10 cellular contexts compared by ENCODE assay signal in the genomic region with DNA sequence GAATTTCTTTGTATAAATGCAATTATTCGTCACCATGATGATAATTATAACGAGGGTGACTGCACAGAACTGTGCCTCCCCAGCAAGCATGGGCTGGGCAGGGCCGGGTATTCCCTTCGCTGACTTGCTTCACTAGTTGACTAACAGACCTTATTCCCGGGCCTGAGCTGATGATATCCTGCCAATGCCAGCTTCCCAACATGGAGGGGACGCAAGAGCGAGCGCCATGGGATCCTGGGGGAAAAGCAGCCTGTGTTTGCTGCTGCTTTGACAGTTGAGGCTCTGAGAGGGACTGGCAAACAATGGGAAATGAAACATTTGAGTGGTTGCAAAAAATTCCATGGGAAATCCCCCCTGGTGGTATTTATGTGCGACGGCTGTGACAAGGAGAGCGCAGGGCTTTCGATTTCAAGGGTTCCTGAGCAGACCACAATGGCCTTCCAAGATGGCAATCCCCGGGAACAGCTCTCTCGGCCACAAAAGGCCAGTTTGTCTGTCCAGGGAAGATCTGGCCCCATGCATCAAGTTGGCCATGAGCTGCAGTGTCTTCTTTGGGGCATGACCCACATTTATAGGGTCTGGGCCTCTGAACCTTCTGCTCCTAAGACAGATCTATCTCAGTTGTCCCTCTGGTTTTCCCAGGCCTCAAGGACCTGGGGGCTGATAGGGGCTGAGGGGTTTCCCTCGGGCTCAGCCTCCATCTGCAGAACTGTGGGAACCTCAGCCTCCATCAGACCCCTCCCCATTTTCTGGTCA. TPM values are rescaled to one million over a fixed set of nuclear protein-coding genes. Genes with fewer than 3 reads are reported as not detected.
A peak's percentile ranks its signal among the peaks of the same experiment; 100 is the strongest.
DNase-seq lines count a peak whose midpoint lies in the region; ATAC-seq, FAIRE-seq and TF ChIP-seq lines count a peak whose summit lies in the region.
"Had no signal": no experiment of that assay in that cellular context is flagged by ENCODE, and none has a peak within 500 bp of the region (broad histone marks: within the 10 kb centered on the region; RNA-seq: fewer than 3 reads in every experiment).

No MANE protein-coding gene starts in this region.

- H3K4me1 ChIP-seq in psoas muscle = peaks cover 24% of the 10 kb centered on the region

- intact Hi-C loops in psoas muscle (cut with DNase I) = no loop called here

- H3K36me3 ChIP-seq in psoas muscle (ENCODE audit: insufficient read depth in 1 of 2, low read depth in 1 of 2) = no peaks in the 10 kb centered on the region

- peak overlapping the region; percentile 82 for H3K27ac Mint-ChIP-seq in memory B cell

- H3K4me1 Mint-ChIP-seq in memory B cell = peaks cover 47% of the 10 kb centered on the region

- no peaks in the 10 kb centered on the region for H3K9me3 ChIP-seq in psoas muscle

- no peak overlapping the region for H3K4me3 ChIP-seq in psoas muscle

- FAIRE-seq in HTR-8/SVneo (lab: Jason Lieb, UNC) = no peak

- DNase-seq in memory B cell (ENCODE audit: low spot score in 2 of 2) (peak in 1 of 2 donors; percentile 24), HUDEP-2 (lab: John Stamatoyannopoulos, UW; ENCODE audit: unreplicated experiment in 76 of 76) (no peak), NCI-H1105 (lab: John Stamatoyannopoulos, UW) (no peak), HTR-8/SVneo (ENCODE audit: insufficient read length, low spot score) (no peak), psoas muscle (no peak)
- DNase-seq: DND-41; stimulated activated CD8-positive, alpha-beta memory T cell treated with anti-CD3 and anti-CD28 coated beads, Interleukin-4, amount 100 ng/mL, for 48 hours had no signal

- ATAC-seq in GM18502 (IDR thresholded peaks at IDR 0.05; ENCODE audit: poor library complexity, unreplicated experiment) (peak; percentile 32), GM21390 (IDR thresholded peaks at IDR 0.05; ENCODE audit: unreplicated experiment) (peak; percentile 22), HG03457 (IDR thresholded peaks at IDR 0.05; ENCODE audit: unreplicated experiment) (peak; percentile 26), memory B cell (ENCODE audit: low read depth) (peak; percentile 56), psoas muscle (no peak)

- no peaks in the 10 kb centered on the region for H3K36me3 Mint-ChIP-seq in memory B cell

- peaks cover 2% of the 10 kb centered on the region for H3K9me3 Mint-ChIP-seq in memory B cell

- H3K27me3 ChIP-seq in psoas muscle (ENCODE audit: insufficient read depth in 3 of 3, low read length in 2 of 3) = no peaks in the 10 kb centered on the region

- WGBS in psoas muscle, 3 donors = 72 to 83% (median 76%) methylated on average over 15 of the region's 15 CpGs

- H3K27me3 Mint-ChIP-seq in memory B cell = no peaks in the 10 kb centered on the region

- H3K4me3 Mint-ChIP-seq in memory B cell = peak overlapping the region; percentile 61

- no peak overlapping the region for H3K27ac ChIP-seq in psoas muscle

- no peak for TF ChIP-seq CTCF in psoas muscle (IDR thresholded peaks at IDR 0.05)

RNA-seq across cellular contexts. Expression of gene MAP1LC3B2, which starts 21.9 kb away (rescaled TPM):
- 1 to 10 TPM; 1.4 to 4.1 (median 1.8) TPM for total RNA-seq in psoas muscle
- polyA plus RNA-seq in psoas muscle = 1 to 10 TPM; 2.2 to 9.2 (median 4.3) TPM

Comparison
In these comparisons a context has a peak if more than half of its experiments do, and no peak if none do; other contexts are left out.
1. ATAC-seq: peak in GM18502 (single experiment), GM21390 (single experiment), HG03457 (single experiment) and memory B cell (single experiment); none in psoas muscle (0 of 4).